26 cellular contexts compared by ENCODE assay signal in the genomic region with DNA sequence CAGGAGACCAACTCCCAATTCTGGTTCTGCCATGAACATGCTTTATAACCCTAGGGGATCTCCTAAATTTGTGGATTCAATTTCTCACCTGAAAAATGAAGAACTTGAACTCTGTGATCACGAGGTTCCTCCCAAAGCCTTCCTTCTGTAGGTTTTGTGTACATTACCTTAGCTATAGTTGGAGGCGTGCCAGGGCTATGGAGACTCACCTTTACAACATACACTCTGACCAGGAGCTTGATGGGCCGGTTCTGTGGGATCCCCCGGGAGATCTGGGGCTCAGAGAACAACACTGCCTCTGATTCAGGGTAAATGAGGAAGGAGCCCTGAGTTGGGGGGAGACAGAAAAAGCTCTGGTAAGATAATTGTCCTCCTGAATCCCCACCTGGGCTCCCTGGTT. TPM values are rescaled to one million over a fixed set of nuclear protein-coding genes. Genes with fewer than 3 reads are reported as not detected.
DNase-seq lines count a peak whose midpoint lies in the region; ATAC-seq and TF ChIP-seq lines count a peak whose summit lies in the region.
"Had no signal": no experiment of that assay in that cellular context is flagged by ENCODE, and none has a peak within 500 bp of the region (broad histone marks: within the 10 kb centered on the region; RNA-seq: fewer than 3 reads in every experiment).

No MANE protein-coding gene starts in this region.

- H3K9me3 Mint-ChIP-seq in type B pancreatic cell = peaks cover 5% of the 10 kb centered on the region
- peaks cover 10% of the 10 kb centered on the region for H3K9me3 Mint-ChIP-seq in activated naive CD4-positive, alpha-beta T cell treated with anti-CD3 and anti-CD28 coated beads for 36 hours
- H3K9me3 Mint-ChIP-seq: neural crest cell had no signal

- no peak overlapping the region for H3K4me2 ChIP-seq in MM.1S (ENCODE audit: low read depth, low read length)

- H3K27ac ChIP-seq in coronary artery (no peak overlapping the region), MM.1S (ENCODE audit: low read length) (no peak overlapping the region)
- H3K27ac ChIP-seq: 22Rv1 had no signal

- no peaks in the 10 kb centered on the region for H3K27me3 Mint-ChIP-seq in type B pancreatic cell
- H3K27me3 Mint-ChIP-seq in activated naive CD4-positive, alpha-beta T cell treated with anti-CD3 and anti-CD28 coated beads for 36 hours (ENCODE audit: low read depth) = peaks cover 2% of the 10 kb centered on the region
- H3K27me3 Mint-ChIP-seq: CD4-positive, alpha-beta memory T cell had no signal

- H3K9ac ChIP-seq in MM.1S (ENCODE audit: low read length) = no peak overlapping the region

- no peak overlapping the region for H3K4me3 Mint-ChIP-seq in type B pancreatic cell
- H3K4me3 Mint-ChIP-seq in activated naive CD4-positive, alpha-beta T cell treated with anti-CD3 and anti-CD28 coated beads for 36 hours = no peak overlapping the region
- H3K4me3 Mint-ChIP-seq: activated T-cell treated with anti-CD3 and anti-CD28 coated beads, Interleukin-2, amount 50 U/mL, for 4 hours; CD4-positive, alpha-beta memory T cell; neural crest cell had no signal

- H3K9me3 ChIP-seq in MM.1S (replicated peaks; ENCODE audit: insufficient read depth, low read length) = no peaks in the 10 kb centered on the region

- H3K27ac Mint-ChIP-seq in type B pancreatic cell = peak overlapping the region; percentile 71
- no peak overlapping the region for H3K27ac Mint-ChIP-seq in activated naive CD4-positive, alpha-beta T cell treated with anti-CD3 and anti-CD28 coated beads for 36 hours
- H3K27ac Mint-ChIP-seq: CD4-positive, alpha-beta memory T cell had no signal

- no peaks in the 10 kb centered on the region for H3K79me2 ChIP-seq in MM.1S (ENCODE audit: low read length)

- H3F3A ChIP-seq in MM.1S (ENCODE audit: insufficient read depth, low read length) = no peaks in the 10 kb centered on the region

- no peaks in the 10 kb centered on the region for H4K20me1 ChIP-seq in MM.1S (ENCODE audit: insufficient read depth, low read length)

- H3K4me1 Mint-ChIP-seq in type B pancreatic cell (ENCODE audit: unreplicated experiment) = no peaks in the 10 kb centered on the region
- H3K4me1 Mint-ChIP-seq in activated naive CD4-positive, alpha-beta T cell treated with anti-CD3 and anti-CD28 coated beads for 36 hours (ENCODE audit: low read depth) = no peaks in the 10 kb centered on the region
- H3K4me1 Mint-ChIP-seq: CD4-positive, alpha-beta memory T cell; neural crest cell had no signal

- H3K4me3 ChIP-seq in coronary artery = no peak overlapping the region
- no peak overlapping the region for H3K4me3 ChIP-seq in MM.1S (ENCODE audit: low read length)

- ATAC-seq in GM21737 (IDR thresholded peaks at IDR 0.05; ENCODE audit: unreplicated experiment) = no peak
- ATAC-seq: activated T-cell treated with anti-CD3 and anti-CD28 coated beads, Interleukin-2, amount 50 U/mL, for 4 hours had no signal

- H3K4me1 ChIP-seq in MM.1S (ENCODE audit: low read length) = no peaks in the 10 kb centered on the region

- no peak overlapping the region for H2AFZ ChIP-seq in MM.1S (ENCODE audit: low read length)

- no peaks in the 10 kb centered on the region for H3K27me3 ChIP-seq in MM.1S (replicated peaks; ENCODE audit: insufficient read depth, low read length)

- no peaks in the 10 kb centered on the region for H3K36me3 Mint-ChIP-seq in type B pancreatic cell
- H3K36me3 Mint-ChIP-seq in activated naive CD4-positive, alpha-beta T cell treated with anti-CD3 and anti-CD28 coated beads for 36 hours (ENCODE audit: low read depth) = no peaks in the 10 kb centered on the region

- CTCF ChIA-PET in activated naive CD4-positive, alpha-beta T cell treated with anti-CD3 and anti-CD28 coated beads for 36 hours (lab: Charles Lee) = interaction anchor here (0.6 kb wide), 2 partner anchors 101 to 147 kb away, joined by 3 to 4 read pairs; no protein-coding TSS in a partner anchor

- TF ChIP-seq CTCF in coronary artery (IDR thresholded peaks at IDR 0.05) = no peak
- TF ChIP-seq CTCF in type B pancreatic cell (conservative IDR thresholded peaks at IDR 0.05) = no peak
- TF ChIP-seq CTCF in MM.1S (IDR thresholded peaks at IDR 0.05; ENCODE audit: low read length) = no peak

- H3K36me3 ChIP-seq in MM.1S (replicated peaks; ENCODE audit: insufficient read depth, low read length) = no peaks in the 10 kb centered on the region

- no peaks in the 10 kb centered on the region for H3K9me2 ChIP-seq in MM.1S (replicated peaks; ENCODE audit: insufficient read depth, low read length)

- intact Hi-C loops in activated naive CD4-positive, alpha-beta T cell treated with anti-CD3 and anti-CD28 coated beads for 36 hours (cut with micrococcal nuclease) = no loop called here

- peak; percentile 27 for DNase-seq in DMS153 (lab: John Stamatoyannopoulos, UW)
- DNase-seq in DMS153 treated with DMSO at 0.1 percent for 48 hours (lab: John Stamatoyannopoulos, UW; ENCODE audit: unreplicated experiment) = no peak
- peak; percentile 29 for DNase-seq in NCI-H510A (lab: John Stamatoyannopoulos, UW)
- DNase-seq in coronary artery (ENCODE audit: low spot score) = peak; percentile 45
- no peak for DNase-seq in type B pancreatic cell (ENCODE audit: extremely low spot score, unreplicated experiment)
- DNase-seq in activated naive CD4-positive, alpha-beta T cell treated with anti-CD3 and anti-CD28 coated beads for 36 hours = no peak
- DNase-seq in MM.1S = no peak
- DNase-seq: activated CD4-positive, alpha-beta T cell treated with anti-CD3 and anti-CD28 coated beads for 1 hour; activated naive CD4-positive, alpha-beta T cell treated with anti-CD3 and anti-CD28 coated beads, Interleukin-2, amount 50 U/mL, for 16 hours; activated T-cell treated with anti-CD3 and anti-CD28 coated beads, Interleukin-2, amount 50 U/mL, for 4 hours; anterior cingulate cortex; caudate nucleus; CD4-positive, alpha-beta memory T cell; DMS79; erythroblast; HCEC 1CT; hypothalamus; NCI-H2171; NCI-H774; posterior cingulate gyrus; SHP77 had no signal

RNA-seq across cellular contexts. Expression of a gene that starts 34.1 kb away (rescaled TPM):
- total RNA-seq in type B pancreatic cell (ENCODE audit: low replicate concordance) = 264 and 288 TPM in 2 replicates
- 100 to 1,000 TPM; 107 to 113 TPM for total RNA-seq in activated naive CD4-positive, alpha-beta T cell treated with anti-CD3 and anti-CD28 coated beads for 36 hours

RNA-seq across cellular contexts. Expression of a gene that starts 39.7 kb away (rescaled TPM):
- total RNA-seq in type B pancreatic cell (ENCODE audit: low replicate concordance) = 1.6 and 2.4 TPM in 2 replicates
- 1 to 10 TPM; 2.9 to 3.6 TPM for total RNA-seq in activated naive CD4-positive, alpha-beta T cell treated with anti-CD3 and anti-CD28 coated beads for 36 hours

RNA-seq across cellular contexts. Expression of a gene that starts 46.5 kb away (rescaled TPM):
- not detected in 2 replicates for total RNA-seq in type B pancreatic cell (ENCODE audit: low replicate concordance)
- not detected for total RNA-seq in activated naive CD4-positive, alpha-beta T cell treated with anti-CD3 and anti-CD28 coated beads for 36 hours
- total RNA-seq: activated CD8-positive, alpha-beta memory T cell treated with anti-CD3 and anti-CD28 coated beads for 36 hours; activated T-cell treated with anti-CD3 and anti-CD28 coated beads, Interleukin-2, amount 50 U/mL, for 4 hours; CD4-positive, alpha-beta memory T cell; liver; neural crest cell had no signal

Comparison
In these comparisons a context has a peak if more than half of its experiments do, and no peak if none do; other contexts are left out.
1. DNase-seq: peak in DMS153 (single experiment), NCI-H510A (single experiment) and coronary artery (single experiment); none in DMS153 treated with DMSO at 0.1 percent for 48 hours (single experiment), type B pancreatic cell (single experiment), activated naive CD4-positive, alpha-beta T cell treated with anti-CD3 and anti-CD28 coated beads for 36 hours (single experiment) and MM.1S (single experiment).